ENCODE assay signal across 1 cellular context in genomic region chr10:32971536-32972091, GRCh38.
TF ChIP-seq lines count a peak whose summit lies in the region.

No MANE protein-coding gene starts in this region.

TF ChIP-seq in K562, 482 proteins besides CTCF, POLR2A, EP300 and RAD21 (continued from another document and continues in another):
- no peak for TF ChIP-seq MGA (IDR thresholded peaks at IDR 0.05)
- TF ChIP-seq ATF1 (CRISPR knock-in tag; IDR thresholded peaks at IDR 0.05), result no peak
- peak; percentile 12; the same call in 1 of the 2 replicates for TF ChIP-seq ATF1 (tag; IDR thresholded peaks at IDR 0.05)
- TF ChIP-seq C11orf30 (IDR thresholded peaks at IDR 0.05; ENCODE audit: low read depth), result no peak
- no peak for TF ChIP-seq ZNF316 (IDR thresholded peaks at IDR 0.05)
- TF ChIP-seq PRDM10 (IDR thresholded peaks at IDR 0.05; ENCODE audit: partially characterized antibody), result no peak
- TF ChIP-seq MAZ (CRISPR knock-in tag; conservative IDR thresholded peaks at IDR 0.05 in 1 of 2, IDR thresholded peaks at IDR 0.05 in 1 of 2), result no peak
- TF ChIP-seq TCFL5 (CRISPR knock-in tag; conservative IDR thresholded peaks at IDR 0.05), result no peak
- TF ChIP-seq TRIM24 (IDR thresholded peaks at IDR 0.05), result peak; percentile 14 to 28; a peak in 1 of 4 replicates
- peak; percentile 38; the same call in 1 of the 2 replicates for TF ChIP-seq ESRRA (IDR thresholded peaks at IDR 0.05; ENCODE audit: borderline replicate concordance, low read depth)
- no peak for TF ChIP-seq TOE1 (IDR thresholded peaks at IDR 0.05; ENCODE audit: borderline replicate concordance)
- no peak for TF ChIP-seq TOE1 (CRISPR knock-in tag; IDR thresholded peaks at IDR 0.05; ENCODE audit: borderline replicate concordance, low read depth)
- TF ChIP-seq MYNN (IDR thresholded peaks at IDR 0.05), result peak; percentile 71; the same call in 1 of the 2 replicates
- no peak for TF ChIP-seq MYNN (CRISPR knock-in tag; IDR thresholded peaks at IDR 0.05)
- TF ChIP-seq TRIM28 (IDR thresholded peaks at IDR 0.05), result no peak
- peak; percentile 37; the same call in 1 of the 2 replicates for TF ChIP-seq NCOA1 (IDR thresholded peaks at IDR 0.05; ENCODE audit: low read depth)
- TF ChIP-seq MNT (conservative IDR thresholded peaks at IDR 0.05), result 0 out of 4 replicates have a peak, but pooled peaks of 1 of the 2 experiments have one; percentile 18
- TF ChIP-seq ZNF444 (CRISPR knock-in tag; IDR thresholded peaks at IDR 0.05), result peak; percentile 39; the same call in 1 of the 2 replicates
- TF ChIP-seq EHMT2 (IDR thresholded peaks at IDR 0.05), result peak; percentile 60; the same call in 1 of the 2 replicates
- 0 out of 2 replicates have a peak, but pooled peaks have one; percentile 65 for TF ChIP-seq ZNF395 (CRISPR knock-in tag; IDR thresholded peaks at IDR 0.05)
- TF ChIP-seq GATA2 (CRISPR knock-in tag; IDR thresholded peaks at IDR 0.05), result 0 out of 2 replicates have a peak, but pooled peaks have one; percentile 13
- no peak for TF ChIP-seq PRMT5 (CRISPR knock-in tag; IDR thresholded peaks at IDR 0.05)
- TF ChIP-seq ZNF551 (CRISPR knock-in tag; IDR thresholded peaks at IDR 0.05), result no peak
- TF ChIP-seq MBD2 (IDR thresholded peaks at IDR 0.05; ENCODE audit: borderline replicate concordance, low read depth), result peak; percentile 30; the same call in 1 of the 2 replicates
- peak; percentile 70 for TF ChIP-seq CBFA2T2 (conservative IDR thresholded peaks at IDR 0.05)
- no peak for TF ChIP-seq ERF (CRISPR knock-in tag; IDR thresholded peaks at IDR 0.05)
- peak; percentile 51; the same call in 1 of the 2 replicates for TF ChIP-seq TAL1 (IDR thresholded peaks at IDR 0.05)
- TF ChIP-seq FOXA3 (CRISPR knock-in tag; conservative IDR thresholded peaks at IDR 0.05 in 1 of 2, IDR thresholded peaks at IDR 0.05 in 1 of 2), result no peak
- TF ChIP-seq XRCC4 (IDR thresholded peaks at IDR 0.05; ENCODE audit: extremely low read depth, insufficient read depth, insufficient read length), result no peak
- peak; percentile 28; the same call in 1 of the 2 replicates for TF ChIP-seq HDAC2 (IDR thresholded peaks at IDR 0.05)
- TF ChIP-seq TEAD4 (IDR thresholded peaks at IDR 0.05; ENCODE audit: low read length), result peak; percentile 75
- no peak for TF ChIP-seq TEAD4 (CRISPR knock-in tag; IDR thresholded peaks at IDR 0.05; ENCODE audit: borderline replicate concordance)
- peak; percentile 74 for TF ChIP-seq NBN (IDR thresholded peaks at IDR 0.05; ENCODE audit: low read depth)
- peak; percentile 94 for TF ChIP-seq LEF1 (IDR thresholded peaks at IDR 0.05)
- no peak for TF ChIP-seq ZBTB7A (IDR thresholded peaks at IDR 0.05; ENCODE audit: borderline replicate concordance, control insufficient read depth, low read depth, low read length)
- TF ChIP-seq ZBTB34 (CRISPR knock-in tag; IDR thresholded peaks at IDR 0.05), result no peak
- TF ChIP-seq ELF4 (CRISPR knock-in tag; IDR thresholded peaks at IDR 0.05), result no peak
- no peak for TF ChIP-seq ZBTB49 (CRISPR knock-in tag; IDR thresholded peaks at IDR 0.05; ENCODE audit: borderline replicate concordance)
